ENCODE assay signal across 9 cellular contexts in genomic region chr6:27811383-27811782, GRCh38.
A peak's percentile ranks its signal among the peaks of the same experiment; 100 is the strongest.
DNase-seq lines count a peak whose midpoint lies in the region; ATAC-seq, FAIRE-seq and TF ChIP-seq lines count a peak whose summit lies in the region.
"Had no signal": no experiment of that assay in that cellular context is flagged by ENCODE, and none has a peak within 500 bp of the region (broad histone marks: within the 10 kb centered on the region; RNA-seq: fewer than 3 reads in every experiment).

No MANE protein-coding gene starts in this region.

- TF ChIP-seq CTCF in K562 (IDR thresholded peaks at IDR 0.05 in 2 of 3, conservative IDR thresholded peaks at IDR 0.05 in 1 of 3; ENCODE audit: insufficient read depth in 2 of 3, low read depth in 1 of 3, low read length in 3 of 3): no peak

- H3K4me1 Mint-ChIP-seq in natural killer cell treated with Interleukin-12 subunit alpha and Interleukin-12 subunit beta and Interleukin-15 and Interleukin-18, amount 100 ng/mL, for 72 hours (ENCODE audit: low read depth in 2 of 2): peaks cover 52 to 71% of the 10 kb centered on the region in 2 donors

- POLR2A ChIA-PET in K562 (lab: Yijun Ruan, JAX): interaction anchor here (0.6 to 9.3 kb wide), 21 partner anchors 10 to 1775 kb away, joined by 3 to 481 read pairs (median 6); partner anchors contain the start of gene ZSCAN26

- no peak for FAIRE-seq in K562 (lab: Jason Lieb, UNC)

- no peaks in the 10 kb centered on the region for H3K36me3 Mint-ChIP-seq in natural killer cell treated with Interleukin-12 subunit alpha and Interleukin-12 subunit beta and Interleukin-15 and Interleukin-18, amount 100 ng/mL, for 72 hours

- CTCF ChIA-PET in K562 (lab: Yijun Ruan, JAX; ENCODE audit: low intra/inter-chr PET ratio): no interaction called here

- no peaks in the 10 kb centered on the region for H3K27me3 ChIP-seq in K562 (ENCODE audit: control insufficient read depth in 2 of 2, insufficient read depth in 2 of 2, low read length in 2 of 2)

- WGBS in K562 (ENCODE audit: insufficient coverage, low coverage, missing lambda C conversion rate): 0% methylated on average over 2 of the region's 2 CpGs

- H3K27ac Mint-ChIP-seq in natural killer cell treated with Interleukin-12 subunit alpha and Interleukin-12 subunit beta and Interleukin-15 and Interleukin-18, amount 100 ng/mL, for 72 hours: peak overlapping the region; percentile 94 to 95

- peaks cover 4 to 21% of the 10 kb centered on the region in 2 experiments; a peak in 3 of 5 replicates for H3K4me1 ChIP-seq in K562 (replicated peaks in 1 of 2; ENCODE audit: control insufficient read depth in 2 of 2, insufficient read depth in 2 of 2, low read length in 2 of 2)

- H3K79me2 ChIP-seq in K562 (ENCODE audit: control insufficient read depth, insufficient read depth, low read length): peaks cover 65% of the 10 kb centered on the region

- peak overlapping the region; percentile 87 to 99; a peak in 3 of 4 replicates for H3K9ac ChIP-seq in K562 (ENCODE audit: insufficient read depth in 1 of 2, low read depth in 2 of 2, low read length in 2 of 2)

- TF ChIP-seq RAD21 in K562 (CRISPR knock-in tag; conservative IDR thresholded peaks at IDR 0.05 in 1 of 2, IDR thresholded peaks at IDR 0.05 in 1 of 2): no peak

- H3K9me3 Mint-ChIP-seq in natural killer cell treated with Interleukin-12 subunit alpha and Interleukin-12 subunit beta and Interleukin-15 and Interleukin-18, amount 100 ng/mL, for 72 hours: no peaks in the 10 kb centered on the region

- no peaks in the 10 kb centered on the region for H3K9me1 ChIP-seq in K562 (ENCODE audit: control insufficient read depth, insufficient read depth, low read length)

- H3K27me3 Mint-ChIP-seq in natural killer cell treated with Interleukin-12 subunit alpha and Interleukin-12 subunit beta and Interleukin-15 and Interleukin-18, amount 100 ng/mL, for 72 hours: no peaks in the 10 kb centered on the region

- in situ Hi-C loops in K562 (cut with MboI): loop anchor here (25.0 kb wide), 1 partner anchor 1599 kb away; a partner anchor contains a TSS

- peak overlapping the region; percentile 71 for H3K4me3 ChIP-seq in K562

- ATAC-seq in K562: no peak
- ATAC-seq in natural killer cell treated with Interleukin-12 subunit alpha and Interleukin-12 subunit beta and Interleukin-15 and Interleukin-18, amount 100 ng/mL, for 72 hours: no peak
- no peak for ATAC-seq in HG03139 (IDR thresholded peaks at IDR 0.05; ENCODE audit: unreplicated experiment)
- no peak for ATAC-seq in HG02870 (IDR thresholded peaks at IDR 0.05; ENCODE audit: unreplicated experiment)

- TF ChIP-seq EP300 in K562 (IDR thresholded peaks at IDR 0.05; ENCODE audit: low read length): no peak

- peaks cover 17% of the 10 kb centered on the region for H3K36me3 ChIP-seq in K562 (ENCODE audit: control insufficient read depth, insufficient read depth, low read length)

- no peak; the same call in 1 of the 2 replicates for TF ChIP-seq POLR2A in K562 (conservative IDR thresholded peaks at IDR 0.05)

- peak overlapping the region; percentile 95 for H3K4me2 ChIP-seq in K562 (ENCODE audit: insufficient read depth, low read length)

- DNase-seq in ELR (ENCODE audit: low read depth): peak; percentile 37
- DNase-seq in NAMALWA (ENCODE audit: low spot score): peak; percentile 79
- DNase-seq in K562 (ENCODE audit: extremely low read depth in 1 of 4, low spot score in 3 of 4): peak in 1 of 4 experiments; percentile 47
- DNase-seq in natural killer cell treated with Interleukin-12 subunit alpha and Interleukin-12 subunit beta and Interleukin-15 and Interleukin-18, amount 100 ng/mL, for 72 hours (ENCODE audit: low spot score): no peak
- DNase-seq in NCI-H774 (lab: John Stamatoyannopoulos, UW): no peak
- no peak for DNase-seq in retina
- DNase-seq: T1000 had no signal

- peaks cover 10% of the 10 kb centered on the region for H4K20me1 ChIP-seq in K562 (replicated peaks; ENCODE audit: control insufficient read depth, insufficient read depth, low read length)

- intact Hi-C loops in K562 (cut with micrococcal nuclease): loop anchor here (2.0 kb wide), 1 partner anchor 19 kb away; a partner anchor contains a TSS

- no peak overlapping the region for H2AFZ ChIP-seq in K562 (ENCODE audit: low read depth, low read length)

- peak overlapping the region; percentile 86 for H3K27ac ChIP-seq in K562 (ENCODE audit: extremely low read depth, low read depth, low read length)

- no TSS peak for BruUV-seq in K562 (replicated peaks; lab: Mats Ljungman, UMichigan)

- H3K9me3 ChIP-seq in K562 (replicated peaks; ENCODE audit: control insufficient read depth, insufficient read depth, low read depth, low read length): peaks cover 4% of the 10 kb centered on the region

- peak overlapping the region; percentile 97 for H3K4me3 Mint-ChIP-seq in natural killer cell treated with Interleukin-12 subunit alpha and Interleukin-12 subunit beta and Interleukin-15 and Interleukin-18, amount 100 ng/mL, for 72 hours

TF ChIP-seq in K562, 482 proteins besides CTCF, POLR2A, EP300 and RAD21 (continues in another document):
- TF ChIP-seq HSF4 (CRISPR knock-in tag; IDR thresholded peaks at IDR 0.05; ENCODE audit: borderline replicate concordance) (no peak), CREB3L1 (IDR thresholded peaks at IDR 0.05; ENCODE audit: borderline replicate concordance, low read depth) (no peak), XRCC4 (IDR thresholded peaks at IDR 0.05; ENCODE audit: extremely low read depth, insufficient read depth, insufficient read length) (no peak), BCLAF1 (IDR thresholded peaks at IDR 0.05; ENCODE audit: borderline replicate concordance in 1 of 2, control insufficient read depth in 1 of 2, low read depth in 2 of 2, low read length in 1 of 2) (0 out of 4 replicates have a peak, but pooled peaks of 1 of the 2 experiments have one; percentile 18), ZNF707 (CRISPR knock-in tag; conservative IDR thresholded peaks at IDR 0.05) (no peak), ZBTB9 (CRISPR knock-in tag; IDR thresholded peaks at IDR 0.05) (no peak), ZNF740 (CRISPR knock-in tag; IDR thresholded peaks at IDR 0.05) (no peak), ZNF740 (tag; IDR thresholded peaks at IDR 0.05) (no peak), SOX6 (IDR thresholded peaks at IDR 0.05) (no peak)

Comparison
In these comparisons a context has a peak if more than half of its experiments do, and no peak if none do; other contexts are left out.
1. DNase-seq: peak in ELR (single experiment) and NAMALWA (single experiment); none in natural killer cell treated with Interleukin-12 subunit alpha and Interleukin-12 subunit beta and Interleukin-15 and Interleukin-18, amount 100 ng/mL, for 72 hours (single experiment), NCI-H774 (single experiment) and retina (single experiment).